8 cellular contexts compared by ENCODE assay signal in the genomic region with DNA sequence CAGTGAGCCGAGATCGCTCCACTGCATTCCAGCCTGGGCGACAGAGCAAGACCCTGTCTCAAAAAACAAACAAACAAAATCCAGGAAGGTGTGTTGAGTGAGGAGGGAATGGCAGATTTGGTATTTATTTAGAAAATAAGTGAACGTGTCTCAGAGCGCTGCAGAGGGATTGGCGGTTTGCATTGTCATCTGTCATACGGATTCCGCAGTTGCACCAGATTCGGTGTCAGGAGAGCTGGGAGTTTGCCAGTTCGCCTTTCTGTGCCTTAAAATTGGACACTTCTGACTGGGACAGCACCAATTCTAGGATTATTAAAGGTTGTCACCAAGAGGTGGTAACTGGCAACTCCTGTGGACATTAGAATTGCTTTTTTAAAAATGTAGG. TPM values are rescaled to one million over a fixed set of nuclear protein-coding genes. Genes with fewer than 3 reads are reported as not detected.
A peak's percentile ranks its signal among the peaks of the same experiment; 100 is the strongest.
DNase-seq lines count a peak whose midpoint lies in the region; ATAC-seq and TF ChIP-seq lines count a peak whose summit lies in the region.

No MANE protein-coding gene starts in this region.

- TF ChIP-seq POLR2A in body of pancreas (IDR thresholded peaks at IDR 0.05), result no peak

- 9 to 10% methylated on average over 10 of the region's 10 CpGs for WGBS in body of pancreas, 2 donors

- DNase-seq in body of pancreas (peak; percentile 28 to 55 (median 38)), left kidney (ENCODE audit: low read depth, low spot score) (peak; percentile 26), NCI-H510A (lab: John Stamatoyannopoulos, UW) (no peak)

- peak overlapping the region in 10 of 11 experiments; percentile 74 to 90 (median 84); a peak in 17 of 22 replicates for H3K27ac ChIP-seq in BLaER1 treated with 17β-estradiol and CSF1 and Interleukin-3, amounts not matched to agents 10 nM and 100 nM
- no peak overlapping the region for H3K27ac ChIP-seq in KMS-11
- peak overlapping the region in 3 of 4 donors; percentile 74 to 84 (median 75) for H3K27ac ChIP-seq in body of pancreas
- H3K27ac ChIP-seq in subcutaneous abdominal adipose tissue (ENCODE audit: low read depth, low read length), result peak overlapping the region; percentile 73

- no peaks in the 10 kb centered on the region for H3K27me3 ChIP-seq in BLaER1 treated with 17β-estradiol and CSF1 and Interleukin-3, amounts not matched to agents 10 nM and 100 nM
- H3K27me3 ChIP-seq in KMS-11 (ENCODE audit: insufficient read depth, low read depth), result no peaks in the 10 kb centered on the region
- no peaks in the 10 kb centered on the region for H3K27me3 ChIP-seq in body of pancreas
- no peaks in the 10 kb centered on the region for H3K27me3 ChIP-seq in subcutaneous abdominal adipose tissue (ENCODE audit: control insufficient read depth in 5 of 5, insufficient read depth in 4 of 5, low read length in 5 of 5)

- H3K4me2 ChIP-seq in BLaER1 treated with 17β-estradiol and CSF1 and Interleukin-3, amounts not matched to agents 10 nM and 100 nM, result peak overlapping the region; percentile 80 to 95 (median 91)
- H3K4me2 ChIP-seq in KMS-11, result peak overlapping the region; percentile 87

- H3K36me3 ChIP-seq in BLaER1 treated with 17β-estradiol and CSF1 and Interleukin-3, amounts not matched to agents 10 nM and 100 nM, result peaks cover 27 to 38% (median 31%) of the 10 kb centered on the region in 11 experiments
- no peaks in the 10 kb centered on the region; the same call in 1 of the 2 replicates for H3K36me3 ChIP-seq in KMS-11 (ENCODE audit: insufficient read depth)
- H3K36me3 ChIP-seq in body of pancreas (replicated peaks in 1 of 2; ENCODE audit: insufficient read depth in 1 of 2, low read depth in 2 of 2), result peaks cover 3 to 6% of the 10 kb centered on the region in 2 donors
- peaks cover 15 to 22% (median 20%) of the 10 kb centered on the region in 5 donors for H3K36me3 ChIP-seq in subcutaneous abdominal adipose tissue (ENCODE audit: control insufficient read depth in 5 of 5, insufficient read depth in 5 of 5, low read length in 5 of 5)

- H3K9me3 ChIP-seq in BLaER1 treated with 17β-estradiol and CSF1 and Interleukin-3, amounts not matched to agents 10 nM and 100 nM (replicated peaks in 1 of 11), result no peaks in the 10 kb centered on the region
- H3K9me3 ChIP-seq in body of pancreas, result no peaks in the 10 kb centered on the region
- H3K9me3 ChIP-seq in subcutaneous abdominal adipose tissue (ENCODE audit: control insufficient read depth in 5 of 5, low read length in 5 of 5), result no peaks in the 10 kb centered on the region

- peak overlapping the region; percentile 74; the same call in 1 of the 2 replicates for H2AFZ ChIP-seq in KMS-11 (ENCODE audit: low read depth)

- no peak for ATAC-seq in body of pancreas
- ATAC-seq in HG02870 (IDR thresholded peaks at IDR 0.05; ENCODE audit: unreplicated experiment), result no peak
- ATAC-seq in GM21619 (IDR thresholded peaks at IDR 0.05; ENCODE audit: unreplicated experiment), result no peak

- TF ChIP-seq CTCF in KMS-11 (conservative IDR thresholded peaks at IDR 0.05; ENCODE audit: low read depth, low read length) (no peak), body of pancreas (IDR thresholded peaks at IDR 0.05) (no peak)

- H3K4me3 ChIP-seq in BLaER1 treated with 17β-estradiol and CSF1 and Interleukin-3, amounts not matched to agents 10 nM and 100 nM, result peak overlapping the region; percentile 89 to 99 (median 96)
- H3K4me3 ChIP-seq in KMS-11 (IDR thresholded peaks at IDR 0.05; ENCODE audit: insufficient read depth, low read depth, low read length) (peak overlapping the region; percentile 34), body of pancreas (peak overlapping the region; percentile 90 to 97), subcutaneous abdominal adipose tissue (ENCODE audit: low read depth in 1 of 5, low read length in 5 of 5) (peak overlapping the region; percentile 75 to 96 (median 87))

- H3K9ac ChIP-seq in BLaER1 treated with 17β-estradiol and CSF1 and Interleukin-3, amounts not matched to agents 10 nM and 100 nM, result peak overlapping the region; percentile 87 to 94 (median 90)
- H3K9ac ChIP-seq in KMS-11 (peak overlapping the region; percentile 78; the same call in 1 of the 2 replicates), subcutaneous abdominal adipose tissue (ENCODE audit: low read length in 5 of 5) (peak overlapping the region; percentile 49 to 92 (median 72))

- H3K79me2 ChIP-seq in KMS-11 (ENCODE audit: insufficient read depth, low read depth), result peaks cover 32% of the 10 kb centered on the region

- H4K20me1 ChIP-seq in BLaER1 treated with 17β-estradiol and CSF1 and Interleukin-3, amounts not matched to agents 10 nM and 100 nM, result peaks cover 12 to 39% (median 34%) of the 10 kb centered on the region in 11 experiments; a peak in 19 of 22 replicates
- peaks cover 9% of the 10 kb centered on the region; the same call in 1 of the 2 replicates for H4K20me1 ChIP-seq in KMS-11 (ENCODE audit: insufficient read depth)

- intact Hi-C loops in body of pancreas (cut with DNase I), result no loop called here

- H3K4me1 ChIP-seq in BLaER1 treated with 17β-estradiol and CSF1 and Interleukin-3, amounts not matched to agents 10 nM and 100 nM, result peaks cover 21 to 42% (median 26%) of the 10 kb centered on the region in 10 experiments
- H3K4me1 ChIP-seq in KMS-11 (ENCODE audit: low read depth, poor library complexity, severe bottlenecking), result peaks cover 26% of the 10 kb centered on the region
- H3K4me1 ChIP-seq in body of pancreas, result peaks cover 35% of the 10 kb centered on the region
- H3K4me1 ChIP-seq in subcutaneous abdominal adipose tissue (ENCODE audit: control insufficient read depth in 5 of 5, insufficient read depth in 5 of 5, low read length in 5 of 5), result peaks cover 0 to 30% (median 26%) of the 10 kb centered on the region in 5 donors

RNA-seq across cellular contexts. Expression of gene SNRNP48, which starts 0.9 kb away (rescaled TPM):
- total RNA-seq in body of pancreas, result 10 to 100 TPM in 1 of 2 donors, 1 to 10 TPM in 1; 8.6 to 18.7 TPM

RNA-seq across cellular contexts. Expression of gene DSP, which starts 49.4 kb away (rescaled TPM):
- 100 to 1,000 TPM in 1 of 2 donors, 10 to 100 TPM in 1; 85.0 to 127 TPM for total RNA-seq in body of pancreas

Comparison
In these comparisons a context has a peak if more than half of its experiments do, and no peak if none do; other contexts are left out.
1. H3K4me3 ChIP-seq: peak in every context shown above with its lines; median percentile 96 in BLaER1 treated with 17β-estradiol and CSF1 and Interleukin-3, amounts not matched to agents 10 nM and 100 nM; 94 in body of pancreas; 87 in subcutaneous abdominal adipose tissue; 34 in KMS-11.